Comparison of ENCODE assay signal across 8 cellular contexts in genomic region chr11:96207459-96208449, GRCh38.
DNase-seq lines count a peak whose midpoint lies in the region; ATAC-seq and TF ChIP-seq lines count a peak whose summit lies in the region.

No MANE protein-coding gene starts in this region.

- no peak for ATAC-seq in HG03039 (IDR thresholded peaks at IDR 0.05; ENCODE audit: unreplicated experiment)

- TF ChIP-seq CTCF in transverse colon (IDR thresholded peaks at IDR 0.05): no peak

- 25 to 29% methylated on average over 4 to 5 of the region's 5 CpGs for WGBS in transverse colon (ENCODE audit: low coverage in 1 of 2), 2 donors

- no peaks in the 10 kb centered on the region for H3K27me3 Mint-ChIP-seq in T-helper 2 cell treated with Interferon-gamma antibody and Interleukin-4, amounts not matched to agents 5 μg/mL and 100 μg/mL, for 36 hours (ENCODE audit: low read depth)

- no peaks in the 10 kb centered on the region for H3K27me3 ChIP-seq in transverse colon

- no peak for TF ChIP-seq POLR2A in transverse colon (IDR thresholded peaks at IDR 0.05)

- no peak for TF ChIP-seq EP300 in transverse colon (IDR thresholded peaks at IDR 0.05; ENCODE audit: low read depth)

- no peak overlapping the region for H3K4me3 ChIP-seq in transverse colon

- peak overlapping the region; percentile 61 to 73 (median 66) for H3K27ac ChIP-seq in transverse colon

- peaks cover 2% of the 10 kb centered on the region for H3K36me3 Mint-ChIP-seq in T-helper 2 cell treated with Interferon-gamma antibody and Interleukin-4, amounts not matched to agents 5 μg/mL and 100 μg/mL, for 36 hours (ENCODE audit: low read depth)

- peak; percentile 10 for DNase-seq in activated effector memory CD4-positive, alpha-beta T cell treated with Interleukin-2 at 50 U/mL for 16 hours
- no peak for DNase-seq in activated effector memory CD4-positive, alpha-beta T cell treated with anti-CD3 and anti-CD28 coated beads, Interleukin-2, amount 50 U/mL, for 16 hours
- no peak for DNase-seq in T-helper 2 cell treated with Interferon-gamma antibody and Interleukin-4, amounts not matched to agents 5 μg/mL and 100 μg/mL, for 36 hours (ENCODE audit: low spot score)
- DNase-seq in islet precursor cell: peak; percentile 94
- DNase-seq in transverse colon: peak; percentile 52
- DNase-seq in DMS114 treated with DMSO at 0.1 percent for 48 hours (lab: John Stamatoyannopoulos, UW; ENCODE audit: unreplicated experiment): no peak
- no peak for DNase-seq in effector CD4-positive, alpha-beta T cell

- peak overlapping the region; percentile 64 for H3K4me3 Mint-ChIP-seq in T-helper 2 cell treated with Interferon-gamma antibody and Interleukin-4, amounts not matched to agents 5 μg/mL and 100 μg/mL, for 36 hours

- no peaks in the 10 kb centered on the region for H3K9me3 ChIP-seq in transverse colon

- in situ Hi-C loops in transverse colon (cut with MboI; ENCODE audit: low pct_ligation_motif_present in 1 of 4, low pct_unique_long_range_greater_than_20kb in 1 of 4, low sequenced_read_pairs in 3 of 4): no loop called here

- H3K36me3 ChIP-seq in transverse colon: no peaks in the 10 kb centered on the region

- peaks cover 65% of the 10 kb centered on the region for H3K4me1 Mint-ChIP-seq in T-helper 2 cell treated with Interferon-gamma antibody and Interleukin-4, amounts not matched to agents 5 μg/mL and 100 μg/mL, for 36 hours (ENCODE audit: low read depth)

- intact Hi-C loops in transverse colon (cut with DNase I; ENCODE audit: low total_unique reads): no loop called here

- H3K4me1 ChIP-seq in transverse colon: peaks cover 0 to 45% (median 22%) of the 10 kb centered on the region in 4 donors

- H3K9me3 Mint-ChIP-seq in T-helper 2 cell treated with Interferon-gamma antibody and Interleukin-4, amounts not matched to agents 5 μg/mL and 100 μg/mL, for 36 hours: no peaks in the 10 kb centered on the region

- H3K27ac Mint-ChIP-seq in T-helper 2 cell treated with Interferon-gamma antibody and Interleukin-4, amounts not matched to agents 5 μg/mL and 100 μg/mL, for 36 hours: peak overlapping the region; percentile 90

Comparison
In these comparisons a context has a peak if more than half of its experiments do, and no peak if none do; other contexts are left out.
1. DNase-seq: peak in activated effector memory CD4-positive, alpha-beta T cell treated with Interleukin-2 at 50 U/mL for 16 hours (single experiment), islet precursor cell (single experiment) and transverse colon (single experiment); none in activated effector memory CD4-positive, alpha-beta T cell treated with anti-CD3 and anti-CD28 coated beads, Interleukin-2, amount 50 U/mL, for 16 hours (single experiment), T-helper 2 cell treated with Interferon-gamma antibody and Interleukin-4, amounts not matched to agents 5 μg/mL and 100 μg/mL, for 36 hours (single experiment), DMS114 treated with DMSO at 0.1 percent for 48 hours (single experiment) and effector CD4-positive, alpha-beta T cell (single experiment).